In the genomic region with DNA sequence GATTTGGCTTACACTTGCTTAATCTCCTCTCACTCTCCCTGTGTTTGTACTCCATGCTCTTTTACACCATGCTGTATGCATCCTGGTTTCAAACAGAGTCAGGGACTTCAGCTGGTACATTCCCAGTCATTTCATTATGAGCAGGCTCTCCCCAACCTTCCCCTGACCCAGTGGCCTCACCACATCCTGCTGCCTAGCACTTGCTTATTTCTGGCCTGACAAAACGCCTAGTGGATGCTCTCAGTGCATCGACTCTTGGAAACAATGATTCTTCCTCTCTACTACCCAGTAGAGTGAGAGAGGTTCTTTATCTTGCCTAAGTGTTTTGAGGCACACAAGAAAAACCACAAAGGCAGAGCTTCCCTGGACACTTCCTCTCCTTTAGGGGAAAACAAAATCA, we compare ENCODE assay signal across 8 cellular contexts.
DNase-seq lines count a peak whose midpoint lies in the region; ATAC-seq, FAIRE-seq and TF ChIP-seq lines count a peak whose summit lies in the region.

No MANE protein-coding gene starts in this region.

- no peak overlapping the region for H3K4me3 Mint-ChIP-seq in WTC11

- H3K27ac Mint-ChIP-seq in WTC11 = no peak overlapping the region

- no TSS peak for BruUV-seq in HepG2 (replicated peaks; lab: Mats Ljungman, UMichigan)

- 0% methylated on average over 2 of the region's 2 CpGs for WGBS in HepG2 (ENCODE audit: low lambda C conversion rate)

- TF ChIP-seq RAD21 in HepG2 (CRISPR knock-in tag; IDR thresholded peaks at IDR 0.05) = no peak

- no peaks in the 10 kb centered on the region for H3K79me2 ChIP-seq in HepG2 (ENCODE audit: insufficient read depth, low read length)

- H3K4me1 Mint-ChIP-seq in WTC11 = peaks cover 17% of the 10 kb centered on the region

- TF ChIP-seq POLR2A in HepG2 (IDR thresholded peaks at IDR 0.05; ENCODE audit: insufficient read depth in 1 of 2, low read depth in 2 of 2, low read length in 2 of 2) = no peak

- POLR2A ChIA-PET in WTC11 (lab: Charles Lee) (no interaction called here), HepG2 (lab: Yijun Ruan, JAX) (no interaction called here)

- in situ Hi-C loops in HepG2 (cut with HindIII; ENCODE audit: extremely low pct_ligation_motif_present, low pct_unique_long_range_greater_than_20kb) = no loop called here

- H3K4me1 ChIP-seq in HepG2 (ENCODE audit: insufficient read depth, low read length) = peaks cover 22% of the 10 kb centered on the region

- H2AFZ ChIP-seq in HepG2 (ENCODE audit: low read length) = no peak overlapping the region

- TF ChIP-seq CTCF in WTC11 (IDR thresholded peaks at IDR 0.05) = no peak
- TF ChIP-seq CTCF in HepG2 (CRISPR knock-in tag; IDR thresholded peaks at IDR 0.05) = no peak

- H3K4me3 ChIP-seq in HepG2 (replicated peaks in 1 of 3; ENCODE audit: insufficient read depth in 1 of 3, low read depth in 2 of 3, low read length in 3 of 3) = no peak overlapping the region

- H3K27me3 ChIP-seq in HepG2 (ENCODE audit: control insufficient read depth in 1 of 2, insufficient read depth in 2 of 2, low read length in 2 of 2) = peaks cover 0 to 9% of the 10 kb centered on the region in 2 experiments; a peak in 2 of 5 replicates

- H3K27me3 Mint-ChIP-seq in WTC11 (ENCODE audit: low read depth) = no peaks in the 10 kb centered on the region

- TF ChIP-seq EP300 in HepG2 (IDR thresholded peaks at IDR 0.05; ENCODE audit: low read depth in 2 of 2, low read length in 2 of 2) (no peak), HepG2 (CRISPR knock-in tag; IDR thresholded peaks at IDR 0.05; ENCODE audit: borderline replicate concordance) (no peak)

- H3K9me3 ChIP-seq in HepG2 (ENCODE audit: low read length) = no peaks in the 10 kb centered on the region

- DNase-seq in Ammon's horn (ENCODE audit: low spot score) (peak; percentile 17), WTC11 (ENCODE audit: low spot score) (no peak), HepG2 (ENCODE audit: low spot score) (no peak), posterior cingulate gyrus (no peak), middle frontal gyrus (ENCODE audit: extremely low spot score, low spot score) (no peak)
- no peak for DNase-seq in stimulated activated naive CD4-positive, alpha-beta T cell treated with Interleukin-2 at 50 U/mL for 16 hours (lab: John Stamatoyannopoulos, UW)

- no peaks in the 10 kb centered on the region for H3K36me3 Mint-ChIP-seq in WTC11

- H3K27ac ChIP-seq in HepG2 (ENCODE audit: extremely low read length, insufficient read depth, low read length) = no peak overlapping the region

- H3K9ac ChIP-seq in HepG2 (ENCODE audit: insufficient read depth, low read depth, low read length) = no peak overlapping the region

- intact Hi-C loops in HepG2 (cut with micrococcal nuclease; ENCODE audit: unreplicated experiment) = loop anchor here (2.0 to 5.0 kb wide), 2 partner anchors 246 to 415 kb away; no protein-coding TSS in a partner anchor
- intact Hi-C loops in posterior cingulate gyrus (cut with DNase I) = loop anchor here (1.0 to 5.0 kb wide), 3 partner anchors 61 to 416 kb away; partner anchors contain the start of gene CAV1

- CTCF ChIA-PET in WTC11 (lab: Charles Lee) = interaction anchor here (0.8 to 1.8 kb wide), 7 partner anchors 34 to 414 kb away, joined by 3 to 31 read pairs (median 7); partner anchors contain the start of gene MET
- CTCF ChIA-PET in HepG2 (lab: Yijun Ruan, JAX; ENCODE audit: low intra/inter-chr PET ratio, low total read pairs) = interaction anchor here (1.4 to 2.7 kb wide), 2 partner anchors 329 to 450 kb away, joined by 7 to 39 read pairs; no protein-coding TSS in a partner anchor

- no peaks in the 10 kb centered on the region for H3K36me3 ChIP-seq in HepG2 (replicated peaks in 1 of 2; ENCODE audit: control insufficient read depth in 1 of 2, insufficient read depth in 2 of 2, low read length in 2 of 2)

- ATAC-seq in GM19043 (IDR thresholded peaks at IDR 0.05; ENCODE audit: low read depth, unreplicated experiment) (peak; percentile 49), HG03196 (IDR thresholded peaks at IDR 0.05; ENCODE audit: unreplicated experiment) (peak; percentile 72), WTC11 (peak; percentile 22; the same call in 1 of the 2 replicates), HepG2 (peak; percentile 38; the same call in 2 of the 3 replicates)

- H3K9me3 Mint-ChIP-seq in WTC11 = no peaks in the 10 kb centered on the region

- H4K20me1 ChIP-seq in HepG2 (ENCODE audit: insufficient read depth, low read length) = no peaks in the 10 kb centered on the region

- no peak for FAIRE-seq in HepG2 (lab: Jason Lieb, UNC)

- H3K4me2 ChIP-seq in HepG2 (ENCODE audit: low read depth, low read length) = no peak overlapping the region

TF ChIP-seq in WTC11, 78 proteins besides CTCF, POLR2A, EP300 and RAD21 (continues in another document):
- TF ChIP-seq, protein P1, sequence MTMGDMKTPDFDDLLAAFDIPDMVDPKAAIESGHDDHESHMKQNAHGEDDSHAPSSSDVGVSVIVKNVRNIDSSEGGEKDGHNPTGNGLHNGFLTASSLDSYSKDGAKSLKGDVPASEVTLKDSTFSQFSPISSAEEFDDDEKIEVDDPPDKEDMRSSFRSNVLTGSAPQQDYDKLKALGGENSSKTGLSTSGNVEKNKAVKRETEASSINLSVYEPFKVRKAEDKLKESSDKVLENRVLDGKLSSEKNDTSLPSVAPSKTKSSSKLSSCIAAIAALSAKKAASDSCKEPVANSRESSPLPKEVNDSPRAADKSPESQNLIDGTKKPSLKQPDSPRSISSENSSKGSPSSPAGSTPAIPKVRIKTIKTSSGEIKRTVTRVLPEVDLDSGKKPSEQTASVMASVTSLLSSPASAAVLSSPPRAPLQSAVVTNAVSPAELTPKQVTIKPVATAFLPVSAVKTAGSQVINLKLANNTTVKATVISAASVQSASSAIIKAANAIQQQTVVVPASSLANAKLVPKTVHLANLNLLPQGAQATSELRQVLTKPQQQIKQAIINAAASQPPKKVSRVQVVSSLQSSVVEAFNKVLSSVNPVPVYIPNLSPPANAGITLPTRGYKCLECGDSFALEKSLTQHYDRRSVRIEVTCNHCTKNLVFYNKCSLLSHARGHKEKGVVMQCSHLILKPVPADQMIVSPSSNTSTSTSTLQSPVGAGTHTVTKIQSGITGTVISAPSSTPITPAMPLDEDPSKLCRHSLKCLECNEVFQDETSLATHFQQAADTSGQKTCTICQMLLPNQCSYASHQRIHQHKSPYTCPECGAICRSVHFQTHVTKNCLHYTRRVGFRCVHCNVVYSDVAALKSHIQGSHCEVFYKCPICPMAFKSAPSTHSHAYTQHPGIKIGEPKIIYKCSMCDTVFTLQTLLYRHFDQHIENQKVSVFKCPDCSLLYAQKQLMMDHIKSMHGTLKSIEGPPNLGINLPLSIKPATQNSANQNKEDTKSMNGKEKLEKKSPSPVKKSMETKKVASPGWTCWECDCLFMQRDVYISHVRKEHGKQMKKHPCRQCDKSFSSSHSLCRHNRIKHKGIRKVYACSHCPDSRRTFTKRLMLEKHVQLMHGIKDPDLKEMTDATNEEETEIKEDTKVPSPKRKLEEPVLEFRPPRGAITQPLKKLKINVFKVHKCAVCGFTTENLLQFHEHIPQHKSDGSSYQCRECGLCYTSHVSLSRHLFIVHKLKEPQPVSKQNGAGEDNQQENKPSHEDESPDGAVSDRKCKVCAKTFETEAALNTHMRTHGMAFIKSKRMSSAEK (CRISPR knock-in tag; IDR thresholded peaks at IDR 0.05; ENCODE audit: borderline replicate concordance) = no peak
- TF ChIP-seq USF2 (CRISPR knock-in tag; IDR thresholded peaks at IDR 0.05) = no peak

TF ChIP-seq in HepG2, 621 proteins besides CTCF, POLR2A, EP300 and RAD21:
- TF ChIP-seq ZNF292 (CRISPR knock-in tag; IDR thresholded peaks at IDR 0.05; ENCODE audit: borderline replicate concordance, low read depth) = no peak
- TF ChIP-seq HNF4G (IDR thresholded peaks at IDR 0.05; ENCODE audit: borderline replicate concordance, low read depth, low read length) = no peak
- TF ChIP-seq HNF4G (CRISPR knock-in tag; IDR thresholded peaks at IDR 0.05; ENCODE audit: borderline replicate concordance, low read depth) = no peak
- TF ChIP-seq, protein P2, sequence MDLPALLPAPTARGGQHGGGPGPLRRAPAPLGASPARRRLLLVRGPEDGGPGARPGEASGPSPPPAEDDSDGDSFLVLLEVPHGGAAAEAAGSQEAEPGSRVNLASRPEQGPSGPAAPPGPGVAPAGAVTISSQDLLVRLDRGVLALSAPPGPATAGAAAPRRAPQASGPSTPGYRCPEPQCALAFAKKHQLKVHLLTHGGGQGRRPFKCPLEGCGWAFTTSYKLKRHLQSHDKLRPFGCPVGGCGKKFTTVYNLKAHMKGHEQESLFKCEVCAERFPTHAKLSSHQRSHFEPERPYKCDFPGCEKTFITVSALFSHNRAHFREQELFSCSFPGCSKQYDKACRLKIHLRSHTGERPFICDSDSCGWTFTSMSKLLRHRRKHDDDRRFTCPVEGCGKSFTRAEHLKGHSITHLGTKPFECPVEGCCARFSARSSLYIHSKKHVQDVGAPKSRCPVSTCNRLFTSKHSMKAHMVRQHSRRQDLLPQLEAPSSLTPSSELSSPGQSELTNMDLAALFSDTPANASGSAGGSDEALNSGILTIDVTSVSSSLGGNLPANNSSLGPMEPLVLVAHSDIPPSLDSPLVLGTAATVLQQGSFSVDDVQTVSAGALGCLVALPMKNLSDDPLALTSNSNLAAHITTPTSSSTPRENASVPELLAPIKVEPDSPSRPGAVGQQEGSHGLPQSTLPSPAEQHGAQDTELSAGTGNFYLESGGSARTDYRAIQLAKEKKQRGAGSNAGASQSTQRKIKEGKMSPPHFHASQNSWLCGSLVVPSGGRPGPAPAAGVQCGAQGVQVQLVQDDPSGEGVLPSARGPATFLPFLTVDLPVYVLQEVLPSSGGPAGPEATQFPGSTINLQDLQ (CRISPR knock-in tag; IDR thresholded peaks at IDR 0.05) = no peak
- no peak for TF ChIP-seq ISX (CRISPR knock-in tag; conservative IDR thresholded peaks at IDR 0.05)

Comparison
In these comparisons a context has a peak if more than half of its experiments do, and no peak if none do; other contexts are left out.
1. ATAC-seq: peak in every context shown above with its lines; median percentile 72 in HG03196; 49 in GM19043; 38 in HepG2; 22 in WTC11.